1 cellular context compared by ENCODE assay signal in the genomic region with DNA sequence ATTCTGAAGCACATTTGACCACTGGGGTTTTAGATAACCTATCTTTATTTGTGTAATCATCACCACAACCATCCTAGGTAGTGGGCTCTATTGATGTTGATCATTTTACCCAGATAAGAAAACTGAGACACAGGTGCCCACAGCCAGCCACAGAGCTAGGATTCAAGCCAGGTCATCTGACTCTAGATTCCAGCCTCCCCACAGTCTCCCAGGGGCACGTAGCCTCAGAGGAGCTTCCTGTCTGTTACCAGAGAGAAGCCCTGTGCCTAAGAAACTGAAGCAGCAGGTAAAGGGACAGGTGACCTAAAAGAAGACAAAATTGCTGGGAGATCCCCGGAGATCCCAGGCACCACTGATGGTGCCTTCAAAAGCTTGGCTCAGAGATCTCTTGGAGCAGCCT.
TF ChIP-seq lines count a peak whose summit lies in the region.

No MANE protein-coding gene starts in this region.

TF ChIP-seq in K562, 482 proteins besides CTCF, POLR2A, EP300 and RAD21:
- TF ChIP-seq POLR2H (tag; IDR thresholded peaks at IDR 0.05; ENCODE audit: low read depth) = no peak
- no peak for TF ChIP-seq GTF3C2 (IDR thresholded peaks at IDR 0.05; ENCODE audit: borderline replicate concordance, extremely low read depth, insufficient read length)
- no peak for TF ChIP-seq KLF1 (tag; IDR thresholded peaks at IDR 0.05)
- no peak for TF ChIP-seq ZBTB9 (CRISPR knock-in tag; IDR thresholded peaks at IDR 0.05)
- TF ChIP-seq CHCHD3 (CRISPR knock-in tag; IDR thresholded peaks at IDR 0.05) = no peak
- TF ChIP-seq TFE3 (CRISPR knock-in tag; IDR thresholded peaks at IDR 0.05) = no peak
- no peak for TF ChIP-seq CREB3L1 (IDR thresholded peaks at IDR 0.05; ENCODE audit: borderline replicate concordance, low read depth)
- TF ChIP-seq, protein P1, sequence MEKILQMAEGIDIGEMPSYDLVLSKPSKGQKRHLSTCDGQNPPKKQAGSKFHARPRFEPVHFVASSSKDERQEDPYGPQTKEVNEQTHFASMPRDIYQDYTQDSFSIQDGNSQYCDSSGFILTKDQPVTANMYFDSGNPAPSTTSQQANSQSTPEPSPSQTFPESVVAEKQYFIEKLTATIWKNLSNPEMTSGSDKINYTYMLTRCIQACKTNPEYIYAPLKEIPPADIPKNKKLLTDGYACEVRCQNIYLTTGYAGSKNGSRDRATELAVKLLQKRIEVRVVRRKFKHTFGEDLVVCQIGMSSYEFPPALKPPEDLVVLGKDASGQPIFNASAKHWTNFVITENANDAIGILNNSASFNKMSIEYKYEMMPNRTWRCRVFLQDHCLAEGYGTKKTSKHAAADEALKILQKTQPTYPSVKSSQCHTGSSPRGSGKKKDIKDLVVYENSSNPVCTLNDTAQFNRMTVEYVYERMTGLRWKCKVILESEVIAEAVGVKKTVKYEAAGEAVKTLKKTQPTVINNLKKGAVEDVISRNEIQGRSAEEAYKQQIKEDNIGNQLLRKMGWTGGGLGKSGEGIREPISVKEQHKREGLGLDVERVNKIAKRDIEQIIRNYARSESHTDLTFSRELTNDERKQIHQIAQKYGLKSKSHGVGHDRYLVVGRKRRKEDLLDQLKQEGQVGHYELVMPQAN (IDR thresholded peaks at IDR 0.05; ENCODE audit: borderline replicate concordance) = no peak
- TF ChIP-seq MNT (conservative IDR thresholded peaks at IDR 0.05) = no peak
- TF ChIP-seq KAT7 (CRISPR knock-in tag; IDR thresholded peaks at IDR 0.05; ENCODE audit: borderline replicate concordance) = no peak
- TF ChIP-seq RBM34 (IDR thresholded peaks at IDR 0.05; ENCODE audit: borderline replicate concordance, insufficient read depth, low read length) = no peak
- TF ChIP-seq MYNN (IDR thresholded peaks at IDR 0.05) = no peak
- TF ChIP-seq MYNN (CRISPR knock-in tag; IDR thresholded peaks at IDR 0.05) = no peak
- TF ChIP-seq NR1H2 (CRISPR knock-in tag; IDR thresholded peaks at IDR 0.05) = no peak
- TF ChIP-seq CBX3 (IDR thresholded peaks at IDR 0.05; ENCODE audit: borderline replicate concordance in 1 of 2, low read length in 2 of 2) = no peak
